Comparison of ENCODE assay signal across 11 cellular contexts in genomic region chr9:114285166-114285867, GRCh38. TPM values are rescaled to one million over a fixed set of nuclear protein-coding genes. Genes with fewer than 3 reads are reported as not detected.
DNase-seq lines count a peak whose midpoint lies in the region; ATAC-seq and TF ChIP-seq lines count a peak whose summit lies in the region.
"Had no signal": no experiment of that assay in that cellular context is flagged by ENCODE, and none has a peak within 500 bp of the region (broad histone marks: within the 10 kb centered on the region; RNA-seq: fewer than 3 reads in every experiment).

No MANE protein-coding gene starts in this region.

- peaks cover 2% of the 10 kb centered on the region for H3K4me1 Mint-ChIP-seq in activated naive CD8-positive, alpha-beta T cell treated with anti-CD3 and anti-CD28 coated beads, Interleukin-2, amount 10 ng/mL, durations not matched to agents 7 days and 5 days
- peaks cover 6% of the 10 kb centered on the region for H3K4me1 Mint-ChIP-seq in activated naive CD8-positive, alpha-beta T cell treated with anti-CD3 and anti-CD28 coated beads, Interleukin-2, amount 50 U/mL, for 24 hours
- no peaks in the 10 kb centered on the region for H3K4me1 Mint-ChIP-seq in activated naive CD4-positive, alpha-beta T cell treated with anti-CD3 and anti-CD28 coated beads, Interleukin-2, amount 10 ng/mL, durations not matched to agents 7 days and 5 days

- no peak for ATAC-seq in activated naive CD8-positive, alpha-beta T cell treated with anti-CD3 and anti-CD28 coated beads, Interleukin-2, amount 10 ng/mL, durations not matched to agents 7 days and 5 days (ENCODE audit: low read depth)
- ATAC-seq in activated naive CD8-positive, alpha-beta T cell treated with anti-CD3 and anti-CD28 coated beads, Interleukin-2, amount 50 U/mL, for 24 hours: no peak
- no peak for ATAC-seq in body of pancreas
- no peak for ATAC-seq in upper lobe of left lung (ENCODE audit: low FRiP score in 2 of 2)
- no peak for ATAC-seq in HG03045 (IDR thresholded peaks at IDR 0.05; ENCODE audit: unreplicated experiment)
- ATAC-seq: stimulated activated naive CD8-positive, alpha-beta T cell treated with anti-CD3 and anti-CD28 coated beads, Interleukin-15, Interleukin-2, amounts not matched to agents 100 U/mL and 50 U/mL, for 24 hours had no signal

- 78 to 79% methylated on average over 18 to 19 of the region's 20 CpGs for WGBS in body of pancreas, 2 donors
- 53 to 55% methylated on average over 19 to 20 of the region's 20 CpGs for WGBS in upper lobe of left lung, 2 donors

- POLR2A ChIA-PET in activated naive CD8-positive, alpha-beta T cell treated with anti-CD3 and anti-CD28 coated beads, Interleukin-2, amount 10 ng/mL, durations not matched to agents 7 days and 5 days (lab: Charles Lee): no interaction called here

- no peaks in the 10 kb centered on the region for H3K27me3 ChIP-seq in body of pancreas
- H3K27me3 ChIP-seq in upper lobe of left lung: no peaks in the 10 kb centered on the region

- no peak for TF ChIP-seq EP300 in upper lobe of left lung (IDR thresholded peaks at IDR 0.05)

- DNase-seq in activated naive CD8-positive, alpha-beta T cell treated with anti-CD3 and anti-CD28 coated beads, Interleukin-2, amount 10 ng/mL, durations not matched to agents 7 days and 5 days: peak; percentile 18
- DNase-seq in activated naive CD8-positive, alpha-beta T cell treated with anti-CD3 and anti-CD28 coated beads, Interleukin-2, amount 50 U/mL, for 24 hours: no peak
- DNase-seq in body of pancreas (peak in 3 of 4 donors; percentile 8 to 44 (median 16)), left kidney (ENCODE audit: low read depth, low spot score) (peak; percentile 86), upper lobe of left lung (peak; percentile 25 to 86), HuH-7 (ENCODE audit: low spot score) (no peak)
- DNase-seq in activated naive CD4-positive, alpha-beta T cell treated with anti-CD3 and anti-CD28 coated beads, Interleukin-2, amount 10 ng/mL, durations not matched to agents 7 days and 5 days: no peak
- DNase-seq: activated CD4-positive, alpha-beta T cell treated with anti-CD3 and anti-CD28 coated beads for 4 hours; NCI-H446; stimulated activated naive CD8-positive, alpha-beta T cell treated with anti-CD3 and anti-CD28 coated beads, Interleukin-15, Interleukin-2, amounts not matched to agents 100 U/mL and 50 U/mL, for 24 hours had no signal

- H3K36me3 Mint-ChIP-seq in activated naive CD8-positive, alpha-beta T cell treated with anti-CD3 and anti-CD28 coated beads, Interleukin-2, amount 10 ng/mL, durations not matched to agents 7 days and 5 days: no peaks in the 10 kb centered on the region
- H3K36me3 Mint-ChIP-seq in activated naive CD8-positive, alpha-beta T cell treated with anti-CD3 and anti-CD28 coated beads, Interleukin-2, amount 50 U/mL, for 24 hours (ENCODE audit: low read depth): no peaks in the 10 kb centered on the region
- H3K36me3 Mint-ChIP-seq in activated naive CD4-positive, alpha-beta T cell treated with anti-CD3 and anti-CD28 coated beads, Interleukin-2, amount 10 ng/mL, durations not matched to agents 7 days and 5 days: no peaks in the 10 kb centered on the region

- no peaks in the 10 kb centered on the region for H3K9me3 Mint-ChIP-seq in activated naive CD8-positive, alpha-beta T cell treated with anti-CD3 and anti-CD28 coated beads, Interleukin-2, amount 10 ng/mL, durations not matched to agents 7 days and 5 days
- no peaks in the 10 kb centered on the region for H3K9me3 Mint-ChIP-seq in activated naive CD8-positive, alpha-beta T cell treated with anti-CD3 and anti-CD28 coated beads, Interleukin-2, amount 50 U/mL, for 24 hours
- no peaks in the 10 kb centered on the region for H3K9me3 Mint-ChIP-seq in activated naive CD4-positive, alpha-beta T cell treated with anti-CD3 and anti-CD28 coated beads, Interleukin-2, amount 10 ng/mL, durations not matched to agents 7 days and 5 days

- no peak for TF ChIP-seq CTCF in body of pancreas (IDR thresholded peaks at IDR 0.05)
- no peak for TF ChIP-seq CTCF in upper lobe of left lung (IDR thresholded peaks at IDR 0.05)

- H3K27ac ChIP-seq in body of pancreas (no peak overlapping the region), upper lobe of left lung (peak overlapping the region in 1 of 4 donors; percentile 0)

- H3K4me1 ChIP-seq in body of pancreas: peaks cover 8% of the 10 kb centered on the region
- H3K4me1 ChIP-seq in upper lobe of left lung: no peaks in the 10 kb centered on the region

- no peak overlapping the region for H3K4me3 Mint-ChIP-seq in activated naive CD8-positive, alpha-beta T cell treated with anti-CD3 and anti-CD28 coated beads, Interleukin-2, amount 10 ng/mL, durations not matched to agents 7 days and 5 days
- H3K4me3 Mint-ChIP-seq in activated naive CD8-positive, alpha-beta T cell treated with anti-CD3 and anti-CD28 coated beads, Interleukin-2, amount 50 U/mL, for 24 hours: no peak overlapping the region
- H3K4me3 Mint-ChIP-seq in activated naive CD4-positive, alpha-beta T cell treated with anti-CD3 and anti-CD28 coated beads, Interleukin-2, amount 10 ng/mL, durations not matched to agents 7 days and 5 days: no peak overlapping the region

- no peaks in the 10 kb centered on the region for H3K9me3 ChIP-seq in body of pancreas
- H3K9me3 ChIP-seq in upper lobe of left lung: no peaks in the 10 kb centered on the region

- no peak overlapping the region for H3K27ac Mint-ChIP-seq in activated naive CD8-positive, alpha-beta T cell treated with anti-CD3 and anti-CD28 coated beads, Interleukin-2, amount 10 ng/mL, durations not matched to agents 7 days and 5 days
- H3K27ac Mint-ChIP-seq in activated naive CD8-positive, alpha-beta T cell treated with anti-CD3 and anti-CD28 coated beads, Interleukin-2, amount 50 U/mL, for 24 hours: no peak overlapping the region
- H3K27ac Mint-ChIP-seq in activated naive CD4-positive, alpha-beta T cell treated with anti-CD3 and anti-CD28 coated beads, Interleukin-2, amount 10 ng/mL, durations not matched to agents 7 days and 5 days: no peak overlapping the region

- TF ChIP-seq POLR2A in body of pancreas (IDR thresholded peaks at IDR 0.05) (no peak), upper lobe of left lung (IDR thresholded peaks at IDR 0.05) (no peak)

- H3K27me3 Mint-ChIP-seq in activated naive CD8-positive, alpha-beta T cell treated with anti-CD3 and anti-CD28 coated beads, Interleukin-2, amount 10 ng/mL, durations not matched to agents 7 days and 5 days: no peaks in the 10 kb centered on the region
- H3K27me3 Mint-ChIP-seq in activated naive CD8-positive, alpha-beta T cell treated with anti-CD3 and anti-CD28 coated beads, Interleukin-2, amount 50 U/mL, for 24 hours: no peaks in the 10 kb centered on the region
- H3K27me3 Mint-ChIP-seq in activated naive CD4-positive, alpha-beta T cell treated with anti-CD3 and anti-CD28 coated beads, Interleukin-2, amount 10 ng/mL, durations not matched to agents 7 days and 5 days: no peaks in the 10 kb centered on the region

- intact Hi-C loops in body of pancreas (cut with DNase I): loop anchor here (5.0 kb wide), 1 partner anchor 133 kb away; no protein-coding TSS in a partner anchor

- H3K36me3 ChIP-seq in body of pancreas (replicated peaks in 1 of 2; ENCODE audit: insufficient read depth in 1 of 2, low read depth in 2 of 2): no peaks in the 10 kb centered on the region
- no peaks in the 10 kb centered on the region for H3K36me3 ChIP-seq in upper lobe of left lung

- H3K4me3 ChIP-seq in body of pancreas (no peak overlapping the region), upper lobe of left lung (no peak overlapping the region)

- CTCF ChIA-PET in activated naive CD4-positive, alpha-beta T cell treated with anti-CD3 and anti-CD28 coated beads, Interleukin-2, amount 10 ng/mL, durations not matched to agents 7 days and 5 days (lab: Charles Lee): interaction anchor here (3.0 kb wide), 1 partner anchor 178 kb away, joined by 8 read pairs; no protein-coding TSS in a partner anchor

RNA-seq across cellular contexts. Expression of gene ORM1, which starts 37.6 kb away (rescaled TPM):
- not detected for total RNA-seq in activated naive CD8-positive, alpha-beta T cell treated with anti-CD3 and anti-CD28 coated beads, Interleukin-2, amount 10 ng/mL, durations not matched to agents 7 days and 5 days
- total RNA-seq in body of pancreas: 10 to 100 TPM in 1 of 2 donors, not detected in 1; 43.8 TPM
- total RNA-seq in upper lobe of left lung: 10 to 100 TPM in 4 of 6 donors, 1 to 10 TPM in 1, not detected in 1; 1.8 to 17.9 (median 12.0) TPM

RNA-seq across cellular contexts. Expression of gene ORM2, which starts 44.4 kb away (rescaled TPM):
- total RNA-seq in activated naive CD8-positive, alpha-beta T cell treated with anti-CD3 and anti-CD28 coated beads, Interleukin-2, amount 10 ng/mL, durations not matched to agents 7 days and 5 days: not detected
- total RNA-seq in body of pancreas (not detected), upper lobe of left lung (1 to 10 TPM in 4 of 6 donors, not detected in 2; 2.2 to 5.5 (median 4.0) TPM)

Comparison
In these comparisons a context has a peak if more than half of its experiments do, and no peak if none do; other contexts are left out.
1. DNase-seq: peak in activated naive CD8-positive, alpha-beta T cell treated with anti-CD3 and anti-CD28 coated beads, Interleukin-2, amount 10 ng/mL, durations not matched to agents 7 days and 5 days (single experiment), body of pancreas (3 of 4), left kidney (single experiment) and upper lobe of left lung (2 of 2); none in activated naive CD8-positive, alpha-beta T cell treated with anti-CD3 and anti-CD28 coated beads, Interleukin-2, amount 50 U/mL, for 24 hours (single experiment), activated naive CD4-positive, alpha-beta T cell treated with anti-CD3 and anti-CD28 coated beads, Interleukin-2, amount 10 ng/mL, durations not matched to agents 7 days and 5 days (single experiment) and HuH-7 (single experiment).